ENCODE assay signal across 23 cellular contexts in genomic region chr10:123326674-123327073, GRCh38.
"Had no signal": no experiment of that assay in that cellular context is flagged by ENCODE, and none has a peak within 500 bp of the region (broad histone marks: within the 10 kb centered on the region; RNA-seq: fewer than 3 reads in every experiment).

No MANE protein-coding gene starts in this region.

- H3K4me3 ChIP-seq: SJSA1, SK-N-MC had no signal

- H3K4me1 ChIP-seq: SJSA1 had no signal

- DNase-seq: IMR-90, Kasumi-1, KG1, MV-4-11, NCI-H1048, NCI-H1105, NCI-H1417, NCI-H146, NCI-H1694 treated with DMSO at 0.1 percent for 48 hours, NCI-H1930, NCI-H2081, NCI-H2107, NCI-H2227 treated with DMSO at 0.1 percent for 48 hours, NCI-H524, NCI-H526 treated with DMSO at 0.1 percent for 48 hours, NCI-H748 treated with DMSO at 0.1 percent for 48 hours, Right ventricle myocardium superior, RPMI8226, SIG-M5 had no signal

- ATAC-seq: HepG2 had no signal

- H3K9me3 ChIP-seq: SJSA1 had no signal

- H3K36me3 ChIP-seq: SJSA1 had no signal

- H3K27ac ChIP-seq: SJSA1, SK-N-MC had no signal

- H3K27me3 ChIP-seq: SJSA1 had no signal

- FAIRE-seq: HepG2, RCC 7860 had no signal
